12 cellular contexts compared by ENCODE assay signal in the genomic region with DNA sequence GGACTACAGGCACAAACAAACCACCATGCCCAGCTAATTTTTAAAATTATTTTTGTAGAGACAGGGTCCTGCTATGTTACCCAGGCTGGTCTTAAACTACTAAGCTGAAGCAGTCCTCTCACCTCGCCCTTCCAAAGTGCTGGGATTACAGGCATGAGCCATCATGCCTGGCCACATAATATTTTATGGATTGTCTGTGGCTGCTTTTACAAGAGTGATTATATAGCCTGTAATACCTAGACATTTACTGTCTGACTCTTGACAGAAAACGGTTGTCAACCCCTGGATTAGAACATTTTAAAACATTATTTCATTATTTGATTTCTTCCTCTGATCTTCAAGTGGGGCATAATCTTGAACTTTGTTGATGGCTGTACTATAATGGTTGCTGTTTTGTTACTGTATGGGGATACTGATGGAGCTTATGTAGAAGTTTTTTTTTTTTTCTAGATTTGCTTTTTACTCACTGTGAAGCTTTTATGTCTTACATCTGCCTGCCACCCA. TPM values are rescaled to one million over a fixed set of nuclear protein-coding genes. Genes with fewer than 3 reads are reported as not detected.
DNase-seq lines count a peak whose midpoint lies in the region; ATAC-seq lines count a peak whose summit lies in the region.
"Had no signal": no experiment of that assay in that cellular context is flagged by ENCODE, and none has a peak within 500 bp of the region (broad histone marks: within the 10 kb centered on the region; RNA-seq: fewer than 3 reads in every experiment).

No MANE protein-coding gene starts in this region.

- no peaks in the 10 kb centered on the region for H3K27me3 Mint-ChIP-seq in activated naive CD4-positive, alpha-beta T cell treated with anti-CD3 and anti-CD28 coated beads for 36 hours (ENCODE audit: low read depth)
- H3K27me3 Mint-ChIP-seq in activated CD4-positive, alpha-beta memory T cell treated with anti-CD3 and anti-CD28 coated beads, Interleukin-2, amount 10 ng/mL, durations not matched to agents 7 days and 5 days, result no peaks in the 10 kb centered on the region
- H3K27me3 Mint-ChIP-seq: activated CD4-positive, alpha-beta T cell treated with anti-CD3 and anti-CD28 coated beads, Interleukin-2, amount 10 ng/mL, durations not matched to agents 7 days and 5 days had no signal

- H3K9me3 ChIP-seq in subcutaneous abdominal adipose tissue (ENCODE audit: control insufficient read depth in 5 of 5, low read length in 5 of 5), result no peaks in the 10 kb centered on the region

- H3K36me3 ChIP-seq in subcutaneous abdominal adipose tissue (ENCODE audit: control insufficient read depth in 5 of 5, insufficient read depth in 5 of 5, low read length in 5 of 5), result no peaks in the 10 kb centered on the region

- CTCF ChIA-PET in activated naive CD4-positive, alpha-beta T cell treated with anti-CD3 and anti-CD28 coated beads for 36 hours (lab: Charles Lee), result interaction anchor here (0.6 to 1.5 kb wide), 3 partner anchors 21 to 130 kb away, joined by 4 to 13 read pairs (median 4); no protein-coding TSS in a partner anchor
- CTCF ChIA-PET in activated CD4-positive, alpha-beta memory T cell treated with anti-CD3 and anti-CD28 coated beads, Interleukin-2, amount 10 ng/mL, durations not matched to agents 7 days and 5 days (lab: Charles Lee), result interaction anchor here (0.7 to 1.4 kb wide), 2 partner anchors 45 to 157 kb away, joined by 3 to 5 read pairs; no protein-coding TSS in a partner anchor

- no peaks in the 10 kb centered on the region for H3K9me3 Mint-ChIP-seq in activated naive CD4-positive, alpha-beta T cell treated with anti-CD3 and anti-CD28 coated beads for 36 hours
- no peaks in the 10 kb centered on the region for H3K9me3 Mint-ChIP-seq in activated CD4-positive, alpha-beta memory T cell treated with anti-CD3 and anti-CD28 coated beads, Interleukin-2, amount 10 ng/mL, durations not matched to agents 7 days and 5 days
- H3K9me3 Mint-ChIP-seq: activated CD4-positive, alpha-beta T cell treated with anti-CD3 and anti-CD28 coated beads, Interleukin-2, amount 10 ng/mL, durations not matched to agents 7 days and 5 days; neural crest cell had no signal

- H3K4me3 ChIP-seq in subcutaneous abdominal adipose tissue (ENCODE audit: low read depth in 1 of 5, low read length in 5 of 5), result no peak overlapping the region

- peaks cover 0 to 19% (median 9%) of the 10 kb centered on the region in 5 donors for H3K4me1 ChIP-seq in subcutaneous abdominal adipose tissue (ENCODE audit: control insufficient read depth in 5 of 5, insufficient read depth in 5 of 5, low read length in 5 of 5)

- H3K4me1 Mint-ChIP-seq in activated naive CD4-positive, alpha-beta T cell treated with anti-CD3 and anti-CD28 coated beads for 36 hours (ENCODE audit: low read depth), result peaks cover 42% of the 10 kb centered on the region
- H3K4me1 Mint-ChIP-seq in activated CD4-positive, alpha-beta memory T cell treated with anti-CD3 and anti-CD28 coated beads, Interleukin-2, amount 10 ng/mL, durations not matched to agents 7 days and 5 days, result peaks cover 33% of the 10 kb centered on the region

- H3K36me3 Mint-ChIP-seq in activated naive CD4-positive, alpha-beta T cell treated with anti-CD3 and anti-CD28 coated beads for 36 hours (ENCODE audit: low read depth), result peaks cover 3% of the 10 kb centered on the region
- peaks cover 15% of the 10 kb centered on the region for H3K36me3 Mint-ChIP-seq in activated CD4-positive, alpha-beta memory T cell treated with anti-CD3 and anti-CD28 coated beads, Interleukin-2, amount 10 ng/mL, durations not matched to agents 7 days and 5 days (ENCODE audit: low read depth)

- peak overlapping the region; percentile 2 for H3K27ac ChIP-seq in subcutaneous abdominal adipose tissue (ENCODE audit: low read depth, low read length)

- no peak overlapping the region for H3K9ac ChIP-seq in subcutaneous abdominal adipose tissue (ENCODE audit: low read length in 5 of 5)

- ATAC-seq in sciatic nerve (no peak), GM18511 (IDR thresholded peaks at IDR 0.05; ENCODE audit: unreplicated experiment) (no peak)

- intact Hi-C loops in activated naive CD4-positive, alpha-beta T cell treated with anti-CD3 and anti-CD28 coated beads for 36 hours (cut with micrococcal nuclease), result loop anchor here (5.0 kb wide), 1 partner anchor 553 kb away; the partner anchor contains the start of gene CEBPB
- intact Hi-C loops in sciatic nerve (cut with DNase I), result no loop called here

- no peak overlapping the region for H3K4me3 Mint-ChIP-seq in activated naive CD4-positive, alpha-beta T cell treated with anti-CD3 and anti-CD28 coated beads for 36 hours
- H3K4me3 Mint-ChIP-seq in activated CD4-positive, alpha-beta memory T cell treated with anti-CD3 and anti-CD28 coated beads, Interleukin-2, amount 10 ng/mL, durations not matched to agents 7 days and 5 days, result no peak overlapping the region
- H3K4me3 Mint-ChIP-seq: activated CD4-positive, alpha-beta T cell treated with anti-CD3 and anti-CD28 coated beads, Interleukin-2, amount 10 ng/mL, durations not matched to agents 7 days and 5 days; neural crest cell had no signal

- no peaks in the 10 kb centered on the region for H3K27me3 ChIP-seq in subcutaneous abdominal adipose tissue (ENCODE audit: control insufficient read depth in 5 of 5, insufficient read depth in 4 of 5, low read length in 5 of 5)

- DNase-seq in activated naive CD4-positive, alpha-beta T cell treated with anti-CD3 and anti-CD28 coated beads for 36 hours, result no peak
- no peak for DNase-seq in activated naive CD4-positive, alpha-beta T cell (lab: John Stamatoyannopoulos, UW)
- no peak for DNase-seq in activated CD4-positive, alpha-beta memory T cell treated with anti-CD3 and anti-CD28 coated beads, Interleukin-2, amount 10 ng/mL, durations not matched to agents 7 days and 5 days
- DNase-seq in islet precursor cell, result peak; percentile 51
- no peak for DNase-seq in sciatic nerve (ENCODE audit: low spot score)
- DNase-seq in COLO829 (ENCODE audit: low spot score), result no peak
- DNase-seq: activated CD4-positive, alpha-beta T cell treated with anti-CD3 and anti-CD28 coated beads, Interleukin-2, amount 10 ng/mL, durations not matched to agents 7 days and 5 days; NCI-H2107; SW 1271 had no signal

- H3K27ac Mint-ChIP-seq in activated naive CD4-positive, alpha-beta T cell treated with anti-CD3 and anti-CD28 coated beads for 36 hours, result peak overlapping the region; percentile 43
- peak overlapping the region; percentile 9 for H3K27ac Mint-ChIP-seq in activated CD4-positive, alpha-beta memory T cell treated with anti-CD3 and anti-CD28 coated beads, Interleukin-2, amount 10 ng/mL, durations not matched to agents 7 days and 5 days
- H3K27ac Mint-ChIP-seq: activated CD4-positive, alpha-beta T cell treated with anti-CD3 and anti-CD28 coated beads, Interleukin-2, amount 10 ng/mL, durations not matched to agents 7 days and 5 days had no signal

- POLR2A ChIA-PET in activated CD4-positive, alpha-beta memory T cell treated with anti-CD3 and anti-CD28 coated beads, Interleukin-2, amount 10 ng/mL, durations not matched to agents 7 days and 5 days (lab: Charles Lee), result no interaction called here

RNA-seq across cellular contexts. Expression of gene PARD6B, which starts 14.3 kb away (rescaled TPM):
- 1 to 10 TPM; 3.3 to 3.9 TPM for total RNA-seq in activated naive CD4-positive, alpha-beta T cell treated with anti-CD3 and anti-CD28 coated beads for 36 hours
- total RNA-seq in activated CD4-positive, alpha-beta memory T cell treated with anti-CD3 and anti-CD28 coated beads, Interleukin-2, amount 10 ng/mL, durations not matched to agents 7 days and 5 days, result 1 to 10 TPM; 4.3 to 6.2 TPM
- total RNA-seq in sciatic nerve, result 5.7 TPM

RNA-seq across cellular contexts. Expression of gene BCAS4, which starts 49.2 kb away (rescaled TPM):
- 10 to 100 TPM; 15.7 to 16.6 TPM for total RNA-seq in activated naive CD4-positive, alpha-beta T cell treated with anti-CD3 and anti-CD28 coated beads for 36 hours
- 1 to 10 TPM; 6.3 to 6.6 TPM for total RNA-seq in activated CD4-positive, alpha-beta memory T cell treated with anti-CD3 and anti-CD28 coated beads, Interleukin-2, amount 10 ng/mL, durations not matched to agents 7 days and 5 days
- 4.8 TPM for total RNA-seq in sciatic nerve

RNA-seq across cellular contexts. Expression of gene RIPOR3, which starts 54.3 kb away (rescaled TPM):
- total RNA-seq in activated naive CD4-positive, alpha-beta T cell treated with anti-CD3 and anti-CD28 coated beads for 36 hours, result not detected
- not detected for total RNA-seq in activated CD4-positive, alpha-beta memory T cell treated with anti-CD3 and anti-CD28 coated beads, Interleukin-2, amount 10 ng/mL, durations not matched to agents 7 days and 5 days
- total RNA-seq in sciatic nerve, result 26.3 TPM
- total RNA-seq: activated CD4-positive, alpha-beta T cell treated with anti-CD3 and anti-CD28 coated beads, Interleukin-2, amount 10 ng/mL, durations not matched to agents 7 days and 5 days had no signal

Comparison
In these comparisons a context has a peak if more than half of its experiments do, and no peak if none do; other contexts are left out.
1. RNA of gene RIPOR3, which starts 54.3 kb away (total RNA-seq): 26.3 TPM in sciatic nerve (single experiment); not detected in activated naive CD4-positive, alpha-beta T cell treated with anti-CD3 and anti-CD28 coated beads for 36 hours and not detected in activated CD4-positive, alpha-beta memory T cell treated with anti-CD3 and anti-CD28 coated beads, Interleukin-2, amount 10 ng/mL, durations not matched to agents 7 days and 5 days; every median in the first group is over 10 times any median in the second.